Comparison of ENCODE assay signal across 1 cellular context in the genomic region with DNA sequence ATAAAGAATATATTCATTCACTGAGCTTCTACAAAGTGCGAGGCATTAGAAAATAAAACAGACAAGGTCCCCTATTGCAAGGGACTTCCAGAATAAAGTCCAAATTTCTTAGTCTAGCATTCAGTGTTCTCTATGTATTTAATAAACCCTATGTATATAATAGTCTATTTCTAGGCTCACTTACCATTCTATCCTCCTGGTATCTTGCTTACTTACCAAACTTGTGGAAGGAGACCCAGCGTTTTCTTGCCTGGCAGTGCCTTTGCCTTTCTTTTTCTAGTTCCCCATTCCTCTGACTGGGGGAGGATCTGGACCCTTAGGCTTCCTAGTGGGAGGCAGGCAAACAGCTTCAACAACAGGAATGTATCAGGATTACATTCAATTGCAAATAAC.
TF ChIP-seq lines count a peak whose summit lies in the region.

No MANE protein-coding gene starts in this region.

TF ChIP-seq in GM23338, 12 proteins besides CTCF, POLR2A, EP300 and RAD21 (continued from another document):
- TF ChIP-seq, protein P1, sequence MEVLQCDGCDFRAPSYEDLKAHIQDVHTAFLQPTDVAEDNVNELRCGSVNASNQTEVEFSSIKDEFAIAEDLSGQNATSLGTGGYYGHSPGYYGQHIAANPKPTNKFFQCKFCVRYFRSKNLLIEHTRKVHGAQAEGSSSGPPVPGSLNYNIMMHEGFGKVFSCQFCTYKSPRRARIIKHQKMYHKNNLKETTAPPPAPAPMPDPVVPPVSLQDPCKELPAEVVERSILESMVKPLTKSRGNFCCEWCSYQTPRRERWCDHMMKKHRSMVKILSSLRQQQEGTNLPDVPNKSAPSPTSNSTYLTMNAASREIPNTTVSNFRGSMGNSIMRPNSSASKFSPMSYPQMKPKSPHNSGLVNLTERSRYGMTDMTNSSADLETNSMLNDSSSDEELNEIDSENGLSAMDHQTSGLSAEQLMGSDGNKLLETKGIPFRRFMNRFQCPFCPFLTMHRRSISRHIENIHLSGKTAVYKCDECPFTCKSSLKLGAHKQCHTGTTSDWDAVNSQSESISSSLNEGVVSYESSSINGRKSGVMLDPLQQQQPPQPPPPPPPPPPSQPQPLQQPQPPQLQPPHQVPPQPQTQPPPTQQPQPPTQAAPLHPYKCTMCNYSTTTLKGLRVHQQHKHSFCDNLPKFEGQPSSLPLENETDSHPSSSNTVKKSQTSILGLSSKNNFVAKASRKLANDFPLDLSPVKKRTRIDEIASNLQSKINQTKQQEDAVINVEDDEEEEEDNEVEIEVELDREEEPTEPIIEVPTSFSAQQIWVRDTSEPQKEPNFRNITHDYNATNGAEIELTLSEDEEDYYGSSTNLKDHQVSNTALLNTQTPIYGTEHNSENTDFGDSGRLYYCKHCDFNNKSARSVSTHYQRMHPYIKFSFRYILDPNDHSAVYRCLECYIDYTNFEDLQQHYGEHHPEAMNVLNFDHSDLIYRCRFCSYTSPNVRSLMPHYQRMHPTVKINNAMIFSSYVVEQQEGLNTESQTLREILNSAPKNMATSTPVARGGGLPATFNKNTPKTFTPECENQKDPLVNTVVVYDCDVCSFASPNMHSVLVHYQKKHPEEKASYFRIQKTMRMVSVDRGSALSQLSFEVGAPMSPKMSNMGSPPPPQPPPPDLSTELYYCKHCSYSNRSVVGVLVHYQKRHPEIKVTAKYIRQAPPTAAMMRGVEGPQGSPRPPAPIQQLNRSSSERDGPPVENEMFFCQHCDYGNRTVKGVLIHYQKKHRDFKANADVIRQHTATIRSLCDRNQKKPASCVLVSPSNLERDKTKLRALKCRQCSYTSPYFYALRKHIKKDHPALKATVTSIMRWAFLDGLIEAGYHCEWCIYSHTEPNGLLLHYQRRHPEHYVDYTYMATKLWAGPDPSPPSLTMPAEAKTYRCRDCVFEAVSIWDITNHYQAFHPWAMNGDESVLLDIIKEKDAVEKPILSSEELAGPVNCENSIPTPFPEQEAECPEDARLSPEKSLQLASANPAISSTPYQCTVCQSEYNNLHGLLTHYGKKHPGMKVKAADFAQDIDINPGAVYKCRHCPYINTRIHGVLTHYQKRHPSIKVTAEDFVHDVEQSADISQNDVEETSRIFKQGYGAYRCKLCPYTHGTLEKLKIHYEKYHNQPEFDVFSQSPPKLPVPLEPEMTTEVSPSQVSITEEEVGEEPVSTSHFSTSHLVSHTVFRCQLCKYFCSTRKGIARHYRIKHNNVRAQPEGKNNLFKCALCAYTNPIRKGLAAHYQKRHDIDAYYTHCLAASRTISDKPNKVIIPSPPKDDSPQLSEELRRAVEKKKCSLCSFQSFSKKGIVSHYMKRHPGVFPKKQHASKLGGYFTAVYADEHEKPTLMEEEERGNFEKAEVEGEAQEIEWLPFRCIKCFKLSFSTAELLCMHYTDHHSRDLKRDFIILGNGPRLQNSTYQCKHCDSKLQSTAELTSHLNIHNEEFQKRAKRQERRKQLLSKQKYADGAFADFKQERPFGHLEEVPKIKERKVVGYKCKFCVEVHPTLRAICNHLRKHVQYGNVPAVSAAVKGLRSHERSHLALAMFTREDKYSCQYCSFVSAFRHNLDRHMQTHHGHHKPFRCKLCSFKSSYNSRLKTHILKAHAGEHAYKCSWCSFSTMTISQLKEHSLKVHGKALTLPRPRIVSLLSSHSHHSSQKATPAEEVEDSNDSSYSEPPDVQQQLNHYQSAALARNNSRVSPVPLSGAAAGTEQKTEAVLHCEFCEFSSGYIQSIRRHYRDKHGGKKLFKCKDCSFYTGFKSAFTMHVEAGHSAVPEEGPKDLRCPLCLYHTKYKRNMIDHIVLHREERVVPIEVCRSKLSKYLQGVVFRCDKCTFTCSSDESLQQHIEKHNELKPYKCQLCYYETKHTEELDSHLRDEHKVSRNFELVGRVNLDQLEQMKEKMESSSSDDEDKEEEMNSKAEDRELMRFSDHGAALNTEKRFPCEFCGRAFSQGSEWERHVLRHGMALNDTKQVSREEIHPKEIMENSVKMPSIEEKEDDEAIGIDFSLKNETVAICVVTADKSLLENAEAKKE (CRISPR knock-in tag; IDR thresholded peaks at IDR 0.05) = no peak
- TF ChIP-seq ZNF114 (CRISPR knock-in tag; IDR thresholded peaks at IDR 0.05) (no peak), EZH2 (IDR thresholded peaks at IDR 0.05; ENCODE audit: low read depth, unreplicated experiment) (no peak), EZH2phosphoT487 (IDR thresholded peaks at IDR 0.05; ENCODE audit: unreplicated experiment) (no peak)
- TF ChIP-seq, protein P2, sequence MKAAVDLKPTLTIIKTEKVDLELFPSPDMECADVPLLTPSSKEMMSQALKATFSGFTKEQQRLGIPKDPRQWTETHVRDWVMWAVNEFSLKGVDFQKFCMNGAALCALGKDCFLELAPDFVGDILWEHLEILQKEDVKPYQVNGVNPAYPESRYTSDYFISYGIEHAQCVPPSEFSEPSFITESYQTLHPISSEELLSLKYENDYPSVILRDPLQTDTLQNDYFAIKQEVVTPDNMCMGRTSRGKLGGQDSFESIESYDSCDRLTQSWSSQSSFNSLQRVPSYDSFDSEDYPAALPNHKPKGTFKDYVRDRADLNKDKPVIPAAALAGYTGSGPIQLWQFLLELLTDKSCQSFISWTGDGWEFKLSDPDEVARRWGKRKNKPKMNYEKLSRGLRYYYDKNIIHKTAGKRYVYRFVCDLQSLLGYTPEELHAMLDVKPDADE (IDR thresholded peaks at IDR 0.05) = no peak
